Comparison of ENCODE assay signal across 15 cellular contexts in genomic region chr1:27393641-27394281, GRCh38. TPM values are rescaled to one million over a fixed set of nuclear protein-coding genes. Genes with fewer than 3 reads are reported as not detected.
A peak's percentile ranks its signal among the peaks of the same experiment; 100 is the strongest.
DNase-seq lines count a peak whose midpoint lies in the region; ATAC-seq, FAIRE-seq and TF ChIP-seq lines count a peak whose summit lies in the region.
"Had no signal": no experiment of that assay in that cellular context is flagged by ENCODE, and none has a peak within 500 bp of the region (broad histone marks: within the 10 kb centered on the region; RNA-seq: fewer than 3 reads in every experiment).

No MANE protein-coding gene starts in this region.

- CTCF ChIA-PET in activated CD4-positive, alpha-beta memory T cell treated with anti-CD3 and anti-CD28 coated beads for 36 hours (lab: Charles Lee) = interaction anchor here (0.7 to 7.7 kb wide), 10 partner anchors 27 to 348 kb away, joined by 3 to 257 read pairs (median 9); partner anchors contain the start of genes AHDC1 and SYTL1

- H3K36me3 Mint-ChIP-seq in activated CD4-positive, alpha-beta memory T cell treated with anti-CD3 and anti-CD28 coated beads for 36 hours = no peaks in the 10 kb centered on the region
- no peaks in the 10 kb centered on the region for H3K36me3 Mint-ChIP-seq in CD14-positive monocyte

- H3K4me2 ChIP-seq in keratinocyte (ENCODE audit: control insufficient read depth, extremely low read depth, insufficient read depth, low read depth, low read length) = peak overlapping the region; percentile 93

- no peak for TF ChIP-seq CTCF in keratinocyte (optimal IDR thresholded peaks at IDR 0.05 in 1 of 3, IDR thresholded peaks at IDR 0.05 in 1 of 3, conservative IDR thresholded peaks at IDR 0.05 in 1 of 3; ENCODE audit: extremely low read depth in 1 of 3, insufficient read depth in 2 of 3, low read length in 3 of 3)
- no peak for TF ChIP-seq CTCF in CD14-positive monocyte (IDR thresholded peaks at IDR 0.05)

- ATAC-seq in HG02884 (IDR thresholded peaks at IDR 0.05; ENCODE audit: unreplicated experiment) = no peak
- ATAC-seq: sciatic nerve had no signal

- H3K9me3 ChIP-seq in keratinocyte (ENCODE audit: control insufficient read depth, low read depth, low read length) = no peaks in the 10 kb centered on the region
- H3K9me3 ChIP-seq: stomach had no signal

- H3K27me3 Mint-ChIP-seq in activated CD4-positive, alpha-beta memory T cell treated with anti-CD3 and anti-CD28 coated beads for 36 hours = no peaks in the 10 kb centered on the region
- H3K27me3 Mint-ChIP-seq in CD14-positive monocyte (ENCODE audit: low read depth in 3 of 3) = peaks cover 18 to 23% (median 22%) of the 10 kb centered on the region in 3 donors

- H4K20me1 ChIP-seq in keratinocyte (ENCODE audit: control insufficient read depth, extremely low read depth, insufficient read depth, low read length) = no peaks in the 10 kb centered on the region

- H3K4me3 ChIP-seq in ACC112 (ENCODE audit: low read depth, low read length) (peak overlapping the region; percentile 99), keratinocyte (ENCODE audit: control insufficient read depth in 2 of 3, extremely low read depth in 1 of 3, insufficient read depth in 2 of 3, low read depth in 1 of 3, low read length in 3 of 3) (no peak overlapping the region)

- no peak for FAIRE-seq in keratinocyte (lab: Jason Lieb, UNC)
- FAIRE-seq in urothelium cell line (lab: Jason Lieb, UNC) = no peak

- no peak overlapping the region for H3K27ac Mint-ChIP-seq in activated CD4-positive, alpha-beta memory T cell treated with anti-CD3 and anti-CD28 coated beads for 36 hours
- H3K27ac Mint-ChIP-seq in CD14-positive monocyte = peak overlapping the region in 2 of 7 donors; percentile 73

- in situ Hi-C loops in G401 (cut with HindIII; ENCODE audit: low sequenced_read_pairs) = no loop called here

- H3K36me3 ChIP-seq in ACC112 (ENCODE audit: insufficient read depth, low read length) (no peaks in the 10 kb centered on the region), keratinocyte (ENCODE audit: control insufficient read depth in 2 of 2, extremely low read depth in 1 of 2, insufficient read depth in 2 of 2, low read length in 2 of 2) (no peaks in the 10 kb centered on the region)
- H3K36me3 ChIP-seq: stomach had no signal

- H3K27me3 ChIP-seq in ACC112 (ENCODE audit: insufficient read depth, low read length) = no peaks in the 10 kb centered on the region
- no peaks in the 10 kb centered on the region for H3K27me3 ChIP-seq in keratinocyte (ENCODE audit: control insufficient read depth, extremely low read depth, insufficient read depth, low read length)

- no peak overlapping the region for H2AFZ ChIP-seq in ACC112 (ENCODE audit: low read length, unreplicated experiment)
- no peak overlapping the region for H2AFZ ChIP-seq in keratinocyte (ENCODE audit: control insufficient read depth, low read length)

- H3K9ac ChIP-seq in keratinocyte (ENCODE audit: control insufficient read depth, extremely low read depth, insufficient read depth, low read length) = no peak overlapping the region

- H3K4me1 ChIP-seq in ACC112 (ENCODE audit: control insufficient read depth, insufficient read depth, low read length, unreplicated experiment) (peaks cover 24% of the 10 kb centered on the region), keratinocyte (ENCODE audit: control insufficient read depth, extremely low read depth, insufficient read depth, low read length) (peaks cover 21% of the 10 kb centered on the region)

- peak overlapping the region; percentile 78 for H3K4me3 Mint-ChIP-seq in activated CD4-positive, alpha-beta memory T cell treated with anti-CD3 and anti-CD28 coated beads for 36 hours
- no peak overlapping the region for H3K4me3 Mint-ChIP-seq in CD14-positive monocyte

- H3K4me1 Mint-ChIP-seq in activated CD4-positive, alpha-beta memory T cell treated with anti-CD3 and anti-CD28 coated beads for 36 hours (ENCODE audit: low read depth) = peaks cover 13% of the 10 kb centered on the region
- peaks cover 16% of the 10 kb centered on the region for H3K4me1 Mint-ChIP-seq in CD14-positive monocyte

- POLR2A ChIA-PET in activated CD4-positive, alpha-beta memory T cell treated with anti-CD3 and anti-CD28 coated beads for 36 hours (lab: Charles Lee) = interaction anchor here (1.2 kb wide), 1 partner anchor 248 kb away, joined by 3 read pairs; no protein-coding TSS in a partner anchor

- H3K27ac ChIP-seq in ACC112 (ENCODE audit: low read depth, low read length) (no peak overlapping the region), keratinocyte (ENCODE audit: control insufficient read depth, insufficient read depth, low read length) (no peak overlapping the region)

- dilution Hi-C loops in keratinocyte (cut with MboI; ENCODE audit: extremely low pct_ligation_motif_present, low sequenced_read_pairs) = no loop called here

- intact Hi-C loops in activated CD4-positive, alpha-beta memory T cell treated with anti-CD3 and anti-CD28 coated beads for 36 hours (cut with micrococcal nuclease) = loop anchor here (2.0 to 10.0 kb wide), 4 partner anchors 61 to 299 kb away; partner anchors contain the start of gene AHDC1
- intact Hi-C loops in CD14-positive monocyte (cut with micrococcal nuclease) = loop anchor here (2.0 to 10.0 kb wide), 4 partner anchors 25 to 289 kb away; no protein-coding TSS in a partner anchor

- no peaks in the 10 kb centered on the region for H3K9me3 Mint-ChIP-seq in activated CD4-positive, alpha-beta memory T cell treated with anti-CD3 and anti-CD28 coated beads for 36 hours
- peaks cover 0 to 5% (median 0%) of the 10 kb centered on the region in 7 donors for H3K9me3 Mint-ChIP-seq in CD14-positive monocyte

- DNase-seq in G401 (ENCODE audit: low spot score) (peak; percentile 49), keratinocyte (ENCODE audit: low read depth, low spot score) (no peak), CD1c-positive myeloid dendritic cell (ENCODE audit: extremely low spot score) (no peak), urothelium cell line (ENCODE audit: low spot score) (no peak), CD14-positive monocyte (ENCODE audit: low spot score) (no peak)
- DNase-seq in activated CD4-positive, alpha-beta memory T cell treated with anti-CD3 and anti-CD28 coated beads for 36 hours = no peak
- DNase-seq: activated gamma-delta T cell; central memory CD4-positive, alpha-beta T cell; EL; stomach had no signal

- H3K79me2 ChIP-seq in ACC112 (ENCODE audit: control insufficient read depth, insufficient read depth, low read length, unreplicated experiment) = peaks cover 12% of the 10 kb centered on the region
- H3K79me2 ChIP-seq in keratinocyte (ENCODE audit: control insufficient read depth, insufficient read depth, low read length) = peaks cover 15% of the 10 kb centered on the region

- no peaks in the 10 kb centered on the region for H3K9me1 ChIP-seq in keratinocyte (ENCODE audit: control insufficient read depth, extremely low read depth, insufficient read depth, low read length)

RNA-seq across cellular contexts. Expression of gene GPR3, which starts 1.3 kb away (rescaled TPM):
- total RNA-seq in G401 (2014; rRNA removed; shearing (Covaris generic)) = 2.4 and 6.9 TPM in 2 replicates
- total RNA-seq in activated CD4-positive, alpha-beta memory T cell treated with anti-CD3 and anti-CD28 coated beads for 36 hours = 1 to 10 TPM; 1.3 to 1.5 TPM
- polyA plus RNA-seq in keratinocyte = 0.94 to 2.5 TPM (median 1.4 TPM) in 3 replicates
- polyA plus RNA-seq in keratinocyte (2011; ENCODE audit: low read depth) = not detected
- polyA plus RNA-seq in keratinocyte (2011; cell fraction: cytosol; rRNA removed) = 1.2 and 1.5 TPM in 2 replicates
- polyA plus RNA-seq in keratinocyte (2011; cell fraction: nucleus; rRNA removed) = 2.1 and 2.7 TPM in 2 replicates
- 0.41 and 1.6 TPM in 2 replicates for polyA plus RNA-seq in keratinocyte (2012; ENCODE audit: low replicate concordance)
- 0.59 to 2.7 TPM (median 1.2 TPM) in 3 replicates for polyA minus RNA-seq in keratinocyte
- polyA minus RNA-seq in keratinocyte (2011; cell fraction: cytosol; rRNA and poly(A)+ RNA removed) = 2.7 TPM
- polyA minus RNA-seq in keratinocyte (2011; cell fraction: nucleus; rRNA and poly(A)+ RNA removed) = 0.74 and 1.2 TPM in 2 replicates
- under 1 TPM in 1 of 2 donors, not detected in 1; 0.26 TPM for polyA plus RNA-seq in CD14-positive monocyte

RNA-seq across cellular contexts. Expression of gene CD164L2, which starts 10.6 kb away (rescaled TPM):
- not detected in 2 replicates for total RNA-seq in G401 (2014; rRNA removed; shearing (Covaris generic))
- total RNA-seq in activated CD4-positive, alpha-beta memory T cell treated with anti-CD3 and anti-CD28 coated beads for 36 hours = not detected
- polyA plus RNA-seq in keratinocyte = 2.6 to 5.9 TPM (median 2.7 TPM) in 3 replicates
- 1.1 TPM for polyA plus RNA-seq in keratinocyte (2011; ENCODE audit: low read depth)
- 0.95 and 2.5 TPM in 2 replicates for polyA plus RNA-seq in keratinocyte (2011; cell fraction: cytosol; rRNA removed)
- polyA plus RNA-seq in keratinocyte (2011; cell fraction: nucleus; rRNA removed) = 6.5 and 8.5 TPM in 2 replicates
- polyA plus RNA-seq in keratinocyte (2012; ENCODE audit: low replicate concordance) = 3.7 and 6.7 TPM in 2 replicates
- 1.4 to 4.5 TPM (median 1.7 TPM) in 3 replicates for polyA minus RNA-seq in keratinocyte
- not detected for polyA minus RNA-seq in keratinocyte (2011; cell fraction: cytosol; rRNA and poly(A)+ RNA removed)
- polyA minus RNA-seq in keratinocyte (2011; cell fraction: nucleus; rRNA and poly(A)+ RNA removed) = 0.39 and 1.3 TPM in 2 replicates
- not detected for polyA plus RNA-seq in CD14-positive monocyte
- total RNA-seq: sciatic nerve, SK-MEL-5, stomach had no signal
- polyA plus RNA-seq: neural cell had no signal

RNA-seq across cellular contexts. Expression of gene FCN3, which starts 19.1 kb away (rescaled TPM):
- not detected in 2 replicates for total RNA-seq in G401 (2014; rRNA removed; shearing (Covaris generic))
- not detected for total RNA-seq in activated CD4-positive, alpha-beta memory T cell treated with anti-CD3 and anti-CD28 coated beads for 36 hours
- polyA plus RNA-seq in keratinocyte (0.08 TPM in 1 of 3 replicates, not detected in the others), CD14-positive monocyte (not detected)
- not detected for polyA plus RNA-seq in keratinocyte (2011; ENCODE audit: low read depth)
- not detected in 2 replicates for polyA plus RNA-seq in keratinocyte (2011; cell fraction: cytosol; rRNA removed)
- 0.20 and 0.31 TPM in 2 replicates for polyA plus RNA-seq in keratinocyte (2011; cell fraction: nucleus; rRNA removed)
- 0.39 TPM in 1 of 2 replicates, not detected in the other for polyA plus RNA-seq in keratinocyte (2012; ENCODE audit: low replicate concordance)
- 0.22 TPM in 1 of 3 replicates, not detected in the others for polyA minus RNA-seq in keratinocyte
- polyA minus RNA-seq in keratinocyte (2011; cell fraction: cytosol; rRNA and poly(A)+ RNA removed) = not detected
- polyA minus RNA-seq in keratinocyte (2011; cell fraction: nucleus; rRNA and poly(A)+ RNA removed) = not detected in 2 replicates
- total RNA-seq: SK-MEL-5 had no signal
- polyA plus RNA-seq: neural cell had no signal

RNA-seq across cellular contexts. Expression of gene MAP3K6, which starts 27.0 kb away (rescaled TPM):
- 10.0 and 17.3 TPM in 2 replicates for total RNA-seq in G401 (2014; rRNA removed; shearing (Covaris generic))
- 1 to 10 TPM; 8.2 to 9.7 TPM for total RNA-seq in activated CD4-positive, alpha-beta memory T cell treated with anti-CD3 and anti-CD28 coated beads for 36 hours
- polyA plus RNA-seq in keratinocyte = 13.4 to 19.3 TPM (median 16.7 TPM) in 3 replicates
- 38.7 TPM for polyA plus RNA-seq in keratinocyte (2011; ENCODE audit: low read depth)
- 6.8 and 10.8 TPM in 2 replicates for polyA plus RNA-seq in keratinocyte (2011; cell fraction: cytosol; rRNA removed)
- 40.2 and 58.7 TPM in 2 replicates for polyA plus RNA-seq in keratinocyte (2011; cell fraction: nucleus; rRNA removed)
- 33.3 and 36.1 TPM in 2 replicates for polyA plus RNA-seq in keratinocyte (2012; ENCODE audit: low replicate concordance)
- 18.5 to 49.4 TPM (median 19.1 TPM) in 3 replicates for polyA minus RNA-seq in keratinocyte
- 18.6 TPM for polyA minus RNA-seq in keratinocyte (2011; cell fraction: cytosol; rRNA and poly(A)+ RNA removed)
- polyA minus RNA-seq in keratinocyte (2011; cell fraction: nucleus; rRNA and poly(A)+ RNA removed) = 24.6 and 25.2 TPM in 2 replicates
- 1 to 10 TPM; 3.2 to 6.7 TPM for polyA plus RNA-seq in CD14-positive monocyte

RNA-seq across cellular contexts. Expression of gene SYTL1, which starts 51.9 kb away (rescaled TPM):
- total RNA-seq in G401 (2014; rRNA removed; shearing (Covaris generic)) = 38.2 and 44.0 TPM in 2 replicates
- 10 to 100 TPM; 27.3 to 30.4 TPM for total RNA-seq in activated CD4-positive, alpha-beta memory T cell treated with anti-CD3 and anti-CD28 coated beads for 36 hours
- 15.5 to 34.0 TPM (median 15.6 TPM) in 3 replicates for polyA plus RNA-seq in keratinocyte
- polyA plus RNA-seq in keratinocyte (2011; ENCODE audit: low read depth) = 29.4 TPM
- polyA plus RNA-seq in keratinocyte (2011; cell fraction: cytosol; rRNA removed) = 5.3 and 15.1 TPM in 2 replicates
- polyA plus RNA-seq in keratinocyte (2011; cell fraction: nucleus; rRNA removed) = 87.0 and 125 TPM in 2 replicates
- polyA plus RNA-seq in keratinocyte (2012; ENCODE audit: low replicate concordance) = 16.6 and 45.8 TPM in 2 replicates
- polyA minus RNA-seq in keratinocyte = 6.7 to 17.0 TPM (median 14.7 TPM) in 3 replicates
- 18.2 TPM for polyA minus RNA-seq in keratinocyte (2011; cell fraction: cytosol; rRNA and poly(A)+ RNA removed)
- polyA minus RNA-seq in keratinocyte (2011; cell fraction: nucleus; rRNA and poly(A)+ RNA removed) = 17.2 and 18.4 TPM in 2 replicates
- 10 to 100 TPM; 26.9 to 44.6 TPM for polyA plus RNA-seq in CD14-positive monocyte
- total RNA-seq: SK-MEL-5 had no signal
- polyA plus RNA-seq: neural cell had no signal
